In the genomic region with DNA sequence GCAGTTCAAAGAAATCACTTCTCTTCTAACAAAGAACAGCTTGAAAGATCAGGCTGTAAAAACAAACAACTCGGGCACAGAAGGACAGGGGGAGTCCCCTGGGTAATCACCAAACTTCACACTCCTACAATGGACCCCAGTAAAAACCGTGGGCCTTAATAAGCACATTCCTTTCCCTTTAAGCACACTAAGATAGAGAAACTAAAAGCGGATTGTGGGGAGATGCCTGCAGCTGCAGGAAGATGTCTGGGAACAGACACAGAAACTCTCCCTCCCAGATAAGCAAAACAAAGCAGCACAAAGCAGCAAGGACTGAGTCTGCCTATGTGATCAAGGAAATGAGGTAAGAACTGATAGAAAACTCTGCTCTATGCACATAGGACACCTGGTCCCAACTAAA, we compare ENCODE assay signal across 1 cellular context.
TF ChIP-seq lines count a peak whose summit lies in the region.

No MANE protein-coding gene starts in this region.

TF ChIP-seq in H1, 55 proteins besides CTCF, POLR2A, EP300 and RAD21 (continued from another document):
- TF ChIP-seq SIN3A (conservative IDR thresholded peaks at IDR 0.05 in 1 of 2, IDR thresholded peaks at IDR 0.05 in 1 of 2; ENCODE audit: low read depth in 1 of 2, low read length in 2 of 2) (no peak), YY1 (IDR thresholded peaks at IDR 0.05; ENCODE audit: low read depth, low read length) (no peak), RFX5 (IDR thresholded peaks at IDR 0.05; ENCODE audit: borderline replicate concordance, low read depth, low read length) (no peak), SAP30 (IDR thresholded peaks at IDR 0.05; ENCODE audit: insufficient read depth, insufficient replicate concordance, low read length) (no peak), BRCA1 (IDR thresholded peaks at IDR 0.05; ENCODE audit: low read depth, low read length) (no peak), TAF1 (IDR thresholded peaks at IDR 0.05; ENCODE audit: low read depth, low read length) (no peak), CREB1 (IDR thresholded peaks at IDR 0.05) (no peak), CBX8 (IDR thresholded peaks at IDR 0.05; ENCODE audit: borderline replicate concordance, low read depth, low read length) (no peak), RBBP5 (IDR thresholded peaks at IDR 0.05; ENCODE audit: borderline replicate concordance, low read depth, low read length) (no peak), CHD2 (IDR thresholded peaks at IDR 0.05; ENCODE audit: low read length) (no peak), PHF8 (conservative IDR thresholded peaks at IDR 0.05; ENCODE audit: low read depth, low read length) (no peak), KDM4A (IDR thresholded peaks at IDR 0.05; ENCODE audit: low read depth, low read length, severe bottlenecking) (no peak)
- TF ChIP-seq, protein P1, sequence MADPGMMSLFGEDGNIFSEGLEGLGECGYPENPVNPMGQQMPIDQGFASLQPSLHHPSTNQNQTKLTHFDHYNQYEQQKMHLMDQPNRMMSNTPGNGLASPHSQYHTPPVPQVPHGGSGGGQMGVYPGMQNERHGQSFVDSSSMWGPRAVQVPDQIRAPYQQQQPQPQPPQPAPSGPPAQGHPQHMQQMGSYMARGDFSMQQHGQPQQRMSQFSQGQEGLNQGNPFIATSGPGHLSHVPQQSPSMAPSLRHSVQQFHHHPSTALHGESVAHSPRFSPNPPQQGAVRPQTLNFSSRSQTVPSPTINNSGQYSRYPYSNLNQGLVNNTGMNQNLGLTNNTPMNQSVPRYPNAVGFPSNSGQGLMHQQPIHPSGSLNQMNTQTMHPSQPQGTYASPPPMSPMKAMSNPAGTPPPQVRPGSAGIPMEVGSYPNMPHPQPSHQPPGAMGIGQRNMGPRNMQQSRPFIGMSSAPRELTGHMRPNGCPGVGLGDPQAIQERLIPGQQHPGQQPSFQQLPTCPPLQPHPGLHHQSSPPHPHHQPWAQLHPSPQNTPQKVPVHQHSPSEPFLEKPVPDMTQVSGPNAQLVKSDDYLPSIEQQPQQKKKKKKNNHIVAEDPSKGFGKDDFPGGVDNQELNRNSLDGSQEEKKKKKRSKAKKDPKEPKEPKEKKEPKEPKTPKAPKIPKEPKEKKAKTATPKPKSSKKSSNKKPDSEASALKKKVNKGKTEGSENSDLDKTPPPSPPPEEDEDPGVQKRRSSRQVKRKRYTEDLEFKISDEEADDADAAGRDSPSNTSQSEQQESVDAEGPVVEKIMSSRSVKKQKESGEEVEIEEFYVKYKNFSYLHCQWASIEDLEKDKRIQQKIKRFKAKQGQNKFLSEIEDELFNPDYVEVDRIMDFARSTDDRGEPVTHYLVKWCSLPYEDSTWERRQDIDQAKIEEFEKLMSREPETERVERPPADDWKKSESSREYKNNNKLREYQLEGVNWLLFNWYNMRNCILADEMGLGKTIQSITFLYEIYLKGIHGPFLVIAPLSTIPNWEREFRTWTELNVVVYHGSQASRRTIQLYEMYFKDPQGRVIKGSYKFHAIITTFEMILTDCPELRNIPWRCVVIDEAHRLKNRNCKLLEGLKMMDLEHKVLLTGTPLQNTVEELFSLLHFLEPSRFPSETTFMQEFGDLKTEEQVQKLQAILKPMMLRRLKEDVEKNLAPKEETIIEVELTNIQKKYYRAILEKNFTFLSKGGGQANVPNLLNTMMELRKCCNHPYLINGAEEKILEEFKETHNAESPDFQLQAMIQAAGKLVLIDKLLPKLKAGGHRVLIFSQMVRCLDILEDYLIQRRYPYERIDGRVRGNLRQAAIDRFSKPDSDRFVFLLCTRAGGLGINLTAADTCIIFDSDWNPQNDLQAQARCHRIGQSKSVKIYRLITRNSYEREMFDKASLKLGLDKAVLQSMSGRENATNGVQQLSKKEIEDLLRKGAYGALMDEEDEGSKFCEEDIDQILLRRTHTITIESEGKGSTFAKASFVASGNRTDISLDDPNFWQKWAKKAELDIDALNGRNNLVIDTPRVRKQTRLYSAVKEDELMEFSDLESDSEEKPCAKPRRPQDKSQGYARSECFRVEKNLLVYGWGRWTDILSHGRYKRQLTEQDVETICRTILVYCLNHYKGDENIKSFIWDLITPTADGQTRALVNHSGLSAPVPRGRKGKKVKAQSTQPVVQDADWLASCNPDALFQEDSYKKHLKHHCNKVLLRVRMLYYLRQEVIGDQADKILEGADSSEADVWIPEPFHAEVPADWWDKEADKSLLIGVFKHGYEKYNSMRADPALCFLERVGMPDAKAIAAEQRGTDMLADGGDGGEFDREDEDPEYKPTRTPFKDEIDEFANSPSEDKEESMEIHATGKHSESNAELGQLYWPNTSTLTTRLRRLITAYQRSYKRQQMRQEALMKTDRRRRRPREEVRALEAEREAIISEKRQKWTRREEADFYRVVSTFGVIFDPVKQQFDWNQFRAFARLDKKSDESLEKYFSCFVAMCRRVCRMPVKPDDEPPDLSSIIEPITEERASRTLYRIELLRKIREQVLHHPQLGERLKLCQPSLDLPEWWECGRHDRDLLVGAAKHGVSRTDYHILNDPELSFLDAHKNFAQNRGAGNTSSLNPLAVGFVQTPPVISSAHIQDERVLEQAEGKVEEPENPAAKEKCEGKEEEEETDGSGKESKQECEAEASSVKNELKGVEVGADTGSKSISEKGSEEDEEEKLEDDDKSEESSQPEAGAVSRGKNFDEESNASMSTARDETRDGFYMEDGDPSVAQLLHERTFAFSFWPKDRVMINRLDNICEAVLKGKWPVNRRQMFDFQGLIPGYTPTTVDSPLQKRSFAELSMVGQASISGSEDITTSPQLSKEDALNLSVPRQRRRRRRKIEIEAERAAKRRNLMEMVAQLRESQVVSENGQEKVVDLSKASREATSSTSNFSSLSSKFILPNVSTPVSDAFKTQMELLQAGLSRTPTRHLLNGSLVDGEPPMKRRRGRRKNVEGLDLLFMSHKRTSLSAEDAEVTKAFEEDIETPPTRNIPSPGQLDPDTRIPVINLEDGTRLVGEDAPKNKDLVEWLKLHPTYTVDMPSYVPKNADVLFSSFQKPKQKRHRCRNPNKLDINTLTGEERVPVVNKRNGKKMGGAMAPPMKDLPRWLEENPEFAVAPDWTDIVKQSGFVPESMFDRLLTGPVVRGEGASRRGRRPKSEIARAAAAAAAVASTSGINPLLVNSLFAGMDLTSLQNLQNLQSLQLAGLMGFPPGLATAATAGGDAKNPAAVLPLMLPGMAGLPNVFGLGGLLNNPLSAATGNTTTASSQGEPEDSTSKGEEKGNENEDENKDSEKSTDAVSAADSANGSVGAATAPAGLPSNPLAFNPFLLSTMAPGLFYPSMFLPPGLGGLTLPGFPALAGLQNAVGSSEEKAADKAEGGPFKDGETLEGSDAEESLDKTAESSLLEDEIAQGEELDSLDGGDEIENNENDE (IDR thresholded peaks at IDR 0.05; ENCODE audit: insufficient replicate concordance, low read length) = no peak
- TF ChIP-seq, protein P2, sequence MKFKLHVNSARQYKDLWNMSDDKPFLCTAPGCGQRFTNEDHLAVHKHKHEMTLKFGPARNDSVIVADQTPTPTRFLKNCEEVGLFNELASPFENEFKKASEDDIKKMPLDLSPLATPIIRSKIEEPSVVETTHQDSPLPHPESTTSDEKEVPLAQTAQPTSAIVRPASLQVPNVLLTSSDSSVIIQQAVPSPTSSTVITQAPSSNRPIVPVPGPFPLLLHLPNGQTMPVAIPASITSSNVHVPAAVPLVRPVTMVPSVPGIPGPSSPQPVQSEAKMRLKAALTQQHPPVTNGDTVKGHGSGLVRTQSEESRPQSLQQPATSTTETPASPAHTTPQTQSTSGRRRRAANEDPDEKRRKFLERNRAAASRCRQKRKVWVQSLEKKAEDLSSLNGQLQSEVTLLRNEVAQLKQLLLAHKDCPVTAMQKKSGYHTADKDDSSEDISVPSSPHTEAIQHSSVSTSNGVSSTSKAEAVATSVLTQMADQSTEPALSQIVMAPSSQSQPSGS (IDR thresholded peaks at IDR 0.05; ENCODE audit: low read length) = no peak
TF ChIP-seq in H1: peak in this region for 0.
